In the genomic region with DNA sequence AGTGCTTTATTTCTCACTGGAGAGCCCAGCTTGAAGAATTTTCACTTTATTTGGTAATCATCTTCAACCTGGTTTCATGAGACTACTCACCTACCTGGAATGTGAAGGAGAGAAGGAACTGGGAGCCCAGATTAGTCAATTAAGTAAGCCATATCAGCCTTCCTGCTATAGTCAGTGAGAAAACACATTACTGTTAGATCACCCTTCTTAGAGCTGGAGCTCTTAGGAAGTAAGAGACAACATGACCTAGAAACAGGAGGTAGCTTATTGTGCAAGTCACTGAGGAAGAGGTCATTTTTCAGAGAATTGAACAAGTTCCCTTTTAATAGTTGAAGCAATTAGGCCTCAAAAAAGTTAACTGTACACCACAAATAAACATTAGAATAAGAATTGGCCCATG, we compare ENCODE assay signal across 12 cellular contexts. TPM values are rescaled to one million over a fixed set of nuclear protein-coding genes. Genes with fewer than 3 reads are reported as not detected.
DNase-seq lines count a peak whose midpoint lies in the region; ATAC-seq, FAIRE-seq and TF ChIP-seq lines count a peak whose summit lies in the region.
"Had no signal": no experiment of that assay in that cellular context is flagged by ENCODE, and none has a peak within 500 bp of the region (broad histone marks: within the 10 kb centered on the region; RNA-seq: fewer than 3 reads in every experiment).

No MANE protein-coding gene starts in this region.

- H3K9me3 Mint-ChIP-seq in Caco-2 (ENCODE audit: unreplicated experiment), result no peaks in the 10 kb centered on the region

- H3K4me1 Mint-ChIP-seq in Caco-2 (ENCODE audit: low read depth, unreplicated experiment), result no peaks in the 10 kb centered on the region

- no peak overlapping the region for H2AFZ ChIP-seq in HepG2 (ENCODE audit: low read length)

- H3K36me3 ChIP-seq in liver (ENCODE audit: control insufficient read depth in 4 of 4, insufficient read depth in 3 of 4, low read depth in 1 of 4, low read length in 3 of 4) (peaks cover 3 to 8% (median 5%) of the 10 kb centered on the region in 4 donors), HepG2 (replicated peaks in 1 of 2; ENCODE audit: control insufficient read depth in 1 of 2, insufficient read depth in 2 of 2, low read length in 2 of 2) (peaks cover 2 to 32% of the 10 kb centered on the region in 2 experiments; a peak in 3 of 5 replicates), Caco-2 (ENCODE audit: control insufficient read depth, insufficient read depth, low read length) (no peaks in the 10 kb centered on the region)

- no peak for DNase-seq in HepG2 (ENCODE audit: low spot score)
- peak; percentile 62 for DNase-seq in glomerular visceral epithelial cell (ENCODE audit: extremely low spot score)
- no peak for DNase-seq in NCI-H1436 treated with DMSO at 0.1 percent for 48 hours (lab: John Stamatoyannopoulos, UW)
- DNase-seq in Caco-2, result no peak
- DNase-seq: activated gamma-delta T cell, C1 segment of cervical spinal cord, glutamatergic neuron, NCI-H1092 treated with DMSO at 0.1 percent for 48 hours had no signal

- H3K36me3 Mint-ChIP-seq in Caco-2 (ENCODE audit: insufficient read depth, unreplicated experiment), result peaks cover 15% of the 10 kb centered on the region

- CTCF ChIA-PET in HepG2 (lab: Yijun Ruan, JAX; ENCODE audit: low intra/inter-chr PET ratio, low total read pairs), result no interaction called here
- CTCF ChIA-PET in Caco-2 (lab: Charles Lee), result no interaction called here

- FAIRE-seq in HepG2 (lab: Jason Lieb, UNC), result no peak

- no peak for TF ChIP-seq POLR2A in HepG2 (IDR thresholded peaks at IDR 0.05; ENCODE audit: insufficient read depth in 1 of 2, low read depth in 2 of 2, low read length in 2 of 2)

- no peak for TF ChIP-seq RAD21 in liver (IDR thresholded peaks at IDR 0.05)
- no peak for TF ChIP-seq RAD21 in HepG2 (CRISPR knock-in tag; IDR thresholded peaks at IDR 0.05)

- H3K4me2 ChIP-seq in HepG2 (ENCODE audit: low read depth, low read length), result no peak overlapping the region

- no peak overlapping the region for H3K27ac Mint-ChIP-seq in Caco-2 (ENCODE audit: unreplicated experiment)

- H3K27ac ChIP-seq in liver (ENCODE audit: low read depth in 1 of 2, low read length in 2 of 2) (peak overlapping the region; percentile 20 to 40), HepG2 (ENCODE audit: extremely low read length, insufficient read depth, low read length) (no peak overlapping the region)

- no peak for ATAC-seq in HepG2
- peak; percentile 52; the same call in 2 of the 3 replicates for ATAC-seq in SK-N-SH treated with all-trans-retinoic acid at 6 μM for 48 hours
- no peak for ATAC-seq in GM21825 (IDR thresholded peaks at IDR 0.05; ENCODE audit: unreplicated experiment)
- ATAC-seq in HG03175 (IDR thresholded peaks at IDR 0.05; ENCODE audit: unreplicated experiment), result no peak

- no peak overlapping the region for H3K9ac ChIP-seq in liver (ENCODE audit: low read depth in 1 of 2, low read length in 2 of 2)
- no peak overlapping the region for H3K9ac ChIP-seq in HepG2 (ENCODE audit: insufficient read depth, low read depth, low read length)

- peaks cover 0 to 3% (median 0%) of the 10 kb centered on the region in 4 donors for H3K4me1 ChIP-seq in liver (ENCODE audit: control insufficient read depth in 4 of 4, insufficient read depth in 4 of 4, low read length in 3 of 4)
- H3K4me1 ChIP-seq in HepG2 (ENCODE audit: insufficient read depth, low read length), result no peaks in the 10 kb centered on the region
- no peaks in the 10 kb centered on the region for H3K4me1 ChIP-seq in Caco-2

- intact Hi-C loops in HepG2 (cut with micrococcal nuclease; ENCODE audit: unreplicated experiment) (no loop called here), Caco-2 (cut with micrococcal nuclease; ENCODE audit: unreplicated experiment) (no loop called here)

- no peaks in the 10 kb centered on the region for H3K9me3 ChIP-seq in liver (ENCODE audit: control insufficient read depth in 4 of 4, low read length in 3 of 4)
- H3K9me3 ChIP-seq in HepG2 (ENCODE audit: low read length), result no peaks in the 10 kb centered on the region
- H3K9me3 ChIP-seq in Caco-2, result no peaks in the 10 kb centered on the region

- BruUV-seq in HepG2 (replicated peaks; lab: Mats Ljungman, UMichigan) (no TSS peak), Caco-2 (replicated peaks; lab: Mats Ljungman, UMichigan) (no TSS peak)

- POLR2A ChIA-PET in HepG2 (lab: Yijun Ruan, JAX), result no interaction called here
- POLR2A ChIA-PET in Caco-2 (lab: Charles Lee), result no interaction called here

- H3K79me2 ChIP-seq in HepG2 (ENCODE audit: insufficient read depth, low read length), result no peaks in the 10 kb centered on the region

- H3K27me3 ChIP-seq in liver (ENCODE audit: control insufficient read depth in 4 of 4, insufficient read depth in 4 of 4, low read length in 3 of 4) (no peaks in the 10 kb centered on the region), HepG2 (ENCODE audit: control insufficient read depth in 1 of 2, insufficient read depth in 2 of 2, low read length in 2 of 2) (no peaks in the 10 kb centered on the region), Caco-2 (replicated peaks; ENCODE audit: control insufficient read depth, insufficient read depth, low read length) (no peaks in the 10 kb centered on the region)

- no peak for TF ChIP-seq EP300 in HepG2 (IDR thresholded peaks at IDR 0.05; ENCODE audit: low read depth in 2 of 2, low read length in 2 of 2)
- no peak for TF ChIP-seq EP300 in HepG2 (CRISPR knock-in tag; IDR thresholded peaks at IDR 0.05; ENCODE audit: borderline replicate concordance)

- in situ Hi-C loops in HepG2 (cut with HindIII; ENCODE audit: extremely low pct_ligation_motif_present, low pct_unique_long_range_greater_than_20kb), result no loop called here

- H3K4me3 Mint-ChIP-seq in Caco-2 (ENCODE audit: unreplicated experiment), result no peak overlapping the region

- no peaks in the 10 kb centered on the region for H4K20me1 ChIP-seq in HepG2 (ENCODE audit: insufficient read depth, low read length)

- no peak overlapping the region for H3K4me3 ChIP-seq in liver (ENCODE audit: low read depth in 1 of 3, low read length in 3 of 3)
- no peak overlapping the region for H3K4me3 ChIP-seq in HepG2 (replicated peaks in 1 of 3; ENCODE audit: insufficient read depth in 1 of 3, low read depth in 2 of 3, low read length in 3 of 3)
- no peak overlapping the region for H3K4me3 ChIP-seq in Caco-2 (ENCODE audit: low read depth, low read length)

- no peak for TF ChIP-seq CTCF in liver (IDR thresholded peaks at IDR 0.05; ENCODE audit: low read depth, low read length, missing input control)
- TF ChIP-seq CTCF in HepG2 (CRISPR knock-in tag; IDR thresholded peaks at IDR 0.05), result no peak
- TF ChIP-seq CTCF in Caco-2 (IDR thresholded peaks at IDR 0.05; ENCODE audit: insufficient read depth in 1 of 2, low read depth in 1 of 2, low read length in 1 of 2, severe bottlenecking in 1 of 2, unreplicated experiment in 1 of 2), result no peak

- H3K27me3 Mint-ChIP-seq in Caco-2 (ENCODE audit: insufficient read depth, unreplicated experiment), result no peaks in the 10 kb centered on the region

RNA-seq across cellular contexts. Expression of gene TEKT2, which starts 49.2 kb away (rescaled TPM):
- under 1 TPM; 0.14 to 0.17 TPM for total RNA-seq in liver
- not detected for polyA plus RNA-seq in liver
- 0.31 and 0.35 TPM in 2 replicates for total RNA-seq in HepG2 (2016; rRNA removed; fragmentation: Illumina TruSeq; extraction: Trizol)
- not detected in 2 replicates for total RNA-seq in HepG2 (2016; cell fraction: cytosol; rRNA removed; fragmentation: Illumina TruSeq; extraction: Trizol; ENCODE audit: low read depth)
- total RNA-seq in HepG2 (2016; cell fraction: insoluble cytoplasmic fraction; rRNA removed; fragmentation: Illumina TruSeq; extraction: Trizol), result 0.16 and 0.45 TPM in 2 replicates
- total RNA-seq in HepG2 (2016; cell fraction: membrane; rRNA removed; fragmentation: Illumina TruSeq; extraction: Trizol), result 0.19 and 0.34 TPM in 2 replicates
- 0.59 TPM in 1 of 2 replicates, not detected in the other for total RNA-seq in HepG2 (2016; cell fraction: nucleus; rRNA removed; fragmentation: Illumina TruSeq; extraction: Trizol)
- polyA plus RNA-seq in HepG2 (2011; rRNA removed), result 0.24 and 0.38 TPM in 2 replicates
- 0.12 and 0.19 TPM in 2 replicates for polyA plus RNA-seq in HepG2 (2011; cell fraction: cytosol; rRNA removed)
- polyA plus RNA-seq in HepG2 (2011; cell fraction: nucleus; rRNA removed), result 0.57 and 1.3 TPM in 2 replicates
- polyA plus RNA-seq in HepG2 (2012), result 0.35 and 0.38 TPM in 2 replicates
- 0.07 and 0.11 TPM in 2 replicates for polyA plus RNA-seq in HepG2 (2016; cell fraction: cytosol; fragmentation: Illumina TruSeq; extraction: Trizol; ENCODE audit: low read depth)
- polyA plus RNA-seq in HepG2 (2016; cell fraction: insoluble cytoplasmic fraction; fragmentation: Illumina TruSeq; extraction: Trizol; ENCODE audit: low read depth), result 0.21 TPM in 2 replicates
- 0.10 and 0.25 TPM in 2 replicates for polyA plus RNA-seq in HepG2 (2016; cell fraction: membrane; fragmentation: Illumina TruSeq; extraction: Trizol; ENCODE audit: low read depth)
- 0.45 and 0.79 TPM in 2 replicates for polyA plus RNA-seq in HepG2 (2016; cell fraction: nucleus; fragmentation: Illumina TruSeq; extraction: Trizol; ENCODE audit: insufficient read depth, low read depth)
- 0.84 TPM in 1 of 2 replicates, not detected in the other for polyA minus RNA-seq in HepG2 (2011; rRNA and poly(A)+ RNA removed; ENCODE audit: low replicate concordance)
- polyA minus RNA-seq in HepG2 (2011; cell fraction: cytosol; rRNA and poly(A)+ RNA removed), result not detected in 2 replicates
- 0.62 and 0.64 TPM in 2 replicates for polyA minus RNA-seq in HepG2 (2011; cell fraction: nucleus; rRNA and poly(A)+ RNA removed)
- not detected in 2 replicates for total RNA-seq in Caco-2 (2022)

RNA-seq across cellular contexts. Expression of gene ADPRS, which starts 54.0 kb away (rescaled TPM):
- total RNA-seq in liver (10 to 100 TPM; 10.4 to 11.7 TPM), HepG2 (2016; rRNA removed; fragmentation: Illumina TruSeq; extraction: Trizol) (30.6 and 31.7 TPM in 2 replicates), Caco-2 (2022) (17.5 and 19.3 TPM in 2 replicates)
- polyA plus RNA-seq in liver (10 to 100 TPM in 1 of 2 donors, 1 to 10 TPM in 1; 9.4 to 13.1 TPM), HepG2 (2011; rRNA removed) (36.4 and 36.6 TPM in 2 replicates)
- total RNA-seq in HepG2 (2016; cell fraction: cytosol; rRNA removed; fragmentation: Illumina TruSeq; extraction: Trizol; ENCODE audit: low read depth), result 3.7 and 4.0 TPM in 2 replicates
- total RNA-seq in HepG2 (2016; cell fraction: insoluble cytoplasmic fraction; rRNA removed; fragmentation: Illumina TruSeq; extraction: Trizol), result 28.9 and 29.6 TPM in 2 replicates
- total RNA-seq in HepG2 (2016; cell fraction: membrane; rRNA removed; fragmentation: Illumina TruSeq; extraction: Trizol), result 7.7 and 9.6 TPM in 2 replicates
- 12.3 and 14.5 TPM in 2 replicates for total RNA-seq in HepG2 (2016; cell fraction: nucleus; rRNA removed; fragmentation: Illumina TruSeq; extraction: Trizol)
- polyA plus RNA-seq in HepG2 (2011; cell fraction: cytosol; rRNA removed), result 34.1 and 41.6 TPM in 2 replicates
- 22.4 and 24.6 TPM in 2 replicates for polyA plus RNA-seq in HepG2 (2011; cell fraction: nucleus; rRNA removed)
- 16.7 and 20.9 TPM in 2 replicates for polyA plus RNA-seq in HepG2 (2012)
- polyA plus RNA-seq in HepG2 (2016; cell fraction: cytosol; fragmentation: Illumina TruSeq; extraction: Trizol; ENCODE audit: low read depth), result 2.2 and 2.9 TPM in 2 replicates
- 27.1 and 29.0 TPM in 2 replicates for polyA plus RNA-seq in HepG2 (2016; cell fraction: insoluble cytoplasmic fraction; fragmentation: Illumina TruSeq; extraction: Trizol; ENCODE audit: low read depth)
- polyA plus RNA-seq in HepG2 (2016; cell fraction: membrane; fragmentation: Illumina TruSeq; extraction: Trizol; ENCODE audit: low read depth), result 5.2 and 5.4 TPM in 2 replicates
- polyA plus RNA-seq in HepG2 (2016; cell fraction: nucleus; fragmentation: Illumina TruSeq; extraction: Trizol; ENCODE audit: insufficient read depth, low read depth), result 22.0 and 25.1 TPM in 2 replicates
- polyA minus RNA-seq in HepG2 (2011; rRNA and poly(A)+ RNA removed; ENCODE audit: low replicate concordance), result 25.4 and 32.0 TPM in 2 replicates
- 11.0 and 12.9 TPM in 2 replicates for polyA minus RNA-seq in HepG2 (2011; cell fraction: cytosol; rRNA and poly(A)+ RNA removed)
- 5.2 and 5.3 TPM in 2 replicates for polyA minus RNA-seq in HepG2 (2011; cell fraction: nucleus; rRNA and poly(A)+ RNA removed)
